ENCODE assay signal across 2 cellular contexts in the genomic region with DNA sequence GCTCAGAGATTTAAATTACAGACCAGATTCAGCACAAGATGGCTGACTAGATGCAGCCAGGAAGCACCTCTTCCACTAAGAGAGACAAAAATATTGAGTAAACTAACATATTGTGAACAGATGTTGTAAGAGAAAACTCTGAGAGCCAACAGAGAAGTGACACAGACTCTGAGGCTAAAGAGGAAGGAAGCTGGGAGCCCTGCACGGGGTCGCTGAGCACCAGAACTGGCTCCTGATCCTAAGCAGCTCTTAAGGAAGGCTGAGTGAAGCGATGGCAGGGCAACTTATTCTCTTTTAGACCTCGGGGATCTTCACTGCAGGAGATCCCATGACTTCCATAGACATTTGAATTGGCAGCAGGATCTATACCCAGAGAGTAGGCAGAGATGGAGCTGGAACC.
TF ChIP-seq lines count a peak whose summit lies in the region.

No MANE protein-coding gene starts in this region.

TF ChIP-seq in GM12878, 131 proteins besides CTCF, POLR2A, EP300 and RAD21 (continued from another document):
- TF ChIP-seq, protein P1, sequence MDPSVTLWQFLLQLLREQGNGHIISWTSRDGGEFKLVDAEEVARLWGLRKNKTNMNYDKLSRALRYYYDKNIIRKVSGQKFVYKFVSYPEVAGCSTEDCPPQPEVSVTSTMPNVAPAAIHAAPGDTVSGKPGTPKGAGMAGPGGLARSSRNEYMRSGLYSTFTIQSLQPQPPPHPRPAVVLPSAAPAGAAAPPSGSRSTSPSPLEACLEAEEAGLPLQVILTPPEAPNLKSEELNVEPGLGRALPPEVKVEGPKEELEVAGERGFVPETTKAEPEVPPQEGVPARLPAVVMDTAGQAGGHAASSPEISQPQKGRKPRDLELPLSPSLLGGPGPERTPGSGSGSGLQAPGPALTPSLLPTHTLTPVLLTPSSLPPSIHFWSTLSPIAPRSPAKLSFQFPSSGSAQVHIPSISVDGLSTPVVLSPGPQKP (IDR thresholded peaks at IDR 0.05; ENCODE audit: low read depth, low read length): no peak
- TF ChIP-seq ZNF217 (IDR thresholded peaks at IDR 0.05) (no peak), RUNX3 (IDR thresholded peaks at IDR 0.05; ENCODE audit: low read length) (no peak), TCF12 (IDR thresholded peaks at IDR 0.05; ENCODE audit: low read depth, low read length) (no peak), IRF4 (IDR thresholded peaks at IDR 0.05; ENCODE audit: low read depth, low read length) (no peak), ESRRA (IDR thresholded peaks at IDR 0.05; ENCODE audit: low read length) (no peak), KLF5 (IDR thresholded peaks at IDR 0.05; ENCODE audit: partially characterized antibody) (no peak)
TF ChIP-seq in GM12878: peak in this region for 0.

TF ChIP-seq in WTC11, 78 proteins besides CTCF, POLR2A, EP300 and RAD21 (continued from another document):
- TF ChIP-seq, protein P2, sequence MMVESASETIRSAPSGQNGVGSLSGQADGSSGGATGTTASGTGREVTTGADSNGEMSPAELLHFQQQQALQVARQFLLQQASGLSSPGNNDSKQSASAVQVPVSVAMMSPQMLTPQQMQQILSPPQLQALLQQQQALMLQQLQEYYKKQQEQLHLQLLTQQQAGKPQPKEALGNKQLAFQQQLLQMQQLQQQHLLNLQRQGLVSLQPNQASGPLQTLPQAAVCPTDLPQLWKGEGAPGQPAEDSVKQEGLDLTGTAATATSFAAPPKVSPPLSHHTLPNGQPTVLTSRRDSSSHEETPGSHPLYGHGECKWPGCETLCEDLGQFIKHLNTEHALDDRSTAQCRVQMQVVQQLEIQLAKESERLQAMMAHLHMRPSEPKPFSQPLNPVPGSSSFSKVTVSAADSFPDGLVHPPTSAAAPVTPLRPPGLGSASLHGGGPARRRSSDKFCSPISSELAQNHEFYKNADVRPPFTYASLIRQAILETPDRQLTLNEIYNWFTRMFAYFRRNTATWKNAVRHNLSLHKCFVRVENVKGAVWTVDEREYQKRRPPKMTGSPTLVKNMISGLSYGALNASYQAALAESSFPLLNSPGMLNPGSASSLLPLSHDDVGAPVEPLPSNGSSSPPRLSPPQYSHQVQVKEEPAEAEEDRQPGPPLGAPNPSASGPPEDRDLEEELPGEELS (CRISPR knock-in tag; IDR thresholded peaks at IDR 0.05): no peak
- TF ChIP-seq, protein P3, sequence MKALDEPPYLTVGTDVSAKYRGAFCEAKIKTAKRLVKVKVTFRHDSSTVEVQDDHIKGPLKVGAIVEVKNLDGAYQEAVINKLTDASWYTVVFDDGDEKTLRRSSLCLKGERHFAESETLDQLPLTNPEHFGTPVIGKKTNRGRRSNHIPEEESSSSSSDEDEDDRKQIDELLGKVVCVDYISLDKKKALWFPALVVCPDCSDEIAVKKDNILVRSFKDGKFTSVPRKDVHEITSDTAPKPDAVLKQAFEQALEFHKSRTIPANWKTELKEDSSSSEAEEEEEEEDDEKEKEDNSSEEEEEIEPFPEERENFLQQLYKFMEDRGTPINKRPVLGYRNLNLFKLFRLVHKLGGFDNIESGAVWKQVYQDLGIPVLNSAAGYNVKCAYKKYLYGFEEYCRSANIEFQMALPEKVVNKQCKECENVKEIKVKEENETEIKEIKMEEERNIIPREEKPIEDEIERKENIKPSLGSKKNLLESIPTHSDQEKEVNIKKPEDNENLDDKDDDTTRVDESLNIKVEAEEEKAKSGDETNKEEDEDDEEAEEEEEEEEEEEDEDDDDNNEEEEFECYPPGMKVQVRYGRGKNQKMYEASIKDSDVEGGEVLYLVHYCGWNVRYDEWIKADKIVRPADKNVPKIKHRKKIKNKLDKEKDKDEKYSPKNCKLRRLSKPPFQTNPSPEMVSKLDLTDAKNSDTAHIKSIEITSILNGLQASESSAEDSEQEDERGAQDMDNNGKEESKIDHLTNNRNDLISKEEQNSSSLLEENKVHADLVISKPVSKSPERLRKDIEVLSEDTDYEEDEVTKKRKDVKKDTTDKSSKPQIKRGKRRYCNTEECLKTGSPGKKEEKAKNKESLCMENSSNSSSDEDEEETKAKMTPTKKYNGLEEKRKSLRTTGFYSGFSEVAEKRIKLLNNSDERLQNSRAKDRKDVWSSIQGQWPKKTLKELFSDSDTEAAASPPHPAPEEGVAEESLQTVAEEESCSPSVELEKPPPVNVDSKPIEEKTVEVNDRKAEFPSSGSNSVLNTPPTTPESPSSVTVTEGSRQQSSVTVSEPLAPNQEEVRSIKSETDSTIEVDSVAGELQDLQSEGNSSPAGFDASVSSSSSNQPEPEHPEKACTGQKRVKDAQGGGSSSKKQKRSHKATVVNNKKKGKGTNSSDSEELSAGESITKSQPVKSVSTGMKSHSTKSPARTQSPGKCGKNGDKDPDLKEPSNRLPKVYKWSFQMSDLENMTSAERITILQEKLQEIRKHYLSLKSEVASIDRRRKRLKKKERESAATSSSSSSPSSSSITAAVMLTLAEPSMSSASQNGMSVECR (CRISPR knock-in tag; IDR thresholded peaks at IDR 0.05; ENCODE audit: borderline replicate concordance): no peak
- TF ChIP-seq, protein P4, sequence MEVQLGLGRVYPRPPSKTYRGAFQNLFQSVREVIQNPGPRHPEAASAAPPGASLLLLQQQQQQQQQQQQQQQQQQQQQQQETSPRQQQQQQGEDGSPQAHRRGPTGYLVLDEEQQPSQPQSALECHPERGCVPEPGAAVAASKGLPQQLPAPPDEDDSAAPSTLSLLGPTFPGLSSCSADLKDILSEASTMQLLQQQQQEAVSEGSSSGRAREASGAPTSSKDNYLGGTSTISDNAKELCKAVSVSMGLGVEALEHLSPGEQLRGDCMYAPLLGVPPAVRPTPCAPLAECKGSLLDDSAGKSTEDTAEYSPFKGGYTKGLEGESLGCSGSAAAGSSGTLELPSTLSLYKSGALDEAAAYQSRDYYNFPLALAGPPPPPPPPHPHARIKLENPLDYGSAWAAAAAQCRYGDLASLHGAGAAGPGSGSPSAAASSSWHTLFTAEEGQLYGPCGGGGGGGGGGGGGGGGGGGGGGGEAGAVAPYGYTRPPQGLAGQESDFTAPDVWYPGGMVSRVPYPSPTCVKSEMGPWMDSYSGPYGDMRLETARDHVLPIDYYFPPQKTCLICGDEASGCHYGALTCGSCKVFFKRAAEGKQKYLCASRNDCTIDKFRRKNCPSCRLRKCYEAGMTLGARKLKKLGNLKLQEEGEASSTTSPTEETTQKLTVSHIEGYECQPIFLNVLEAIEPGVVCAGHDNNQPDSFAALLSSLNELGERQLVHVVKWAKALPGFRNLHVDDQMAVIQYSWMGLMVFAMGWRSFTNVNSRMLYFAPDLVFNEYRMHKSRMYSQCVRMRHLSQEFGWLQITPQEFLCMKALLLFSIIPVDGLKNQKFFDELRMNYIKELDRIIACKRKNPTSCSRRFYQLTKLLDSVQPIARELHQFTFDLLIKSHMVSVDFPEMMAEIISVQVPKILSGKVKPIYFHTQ (CRISPR knock-in tag; IDR thresholded peaks at IDR 0.05): no peak
- TF ChIP-seq OVOL2 (CRISPR knock-in tag; IDR thresholded peaks at IDR 0.05; ENCODE audit: borderline replicate concordance) (no peak), ZNF423 (CRISPR knock-in tag; IDR thresholded peaks at IDR 0.05) (no peak), NFATC4 (CRISPR knock-in tag; IDR thresholded peaks at IDR 0.05) (no peak)
- TF ChIP-seq, protein P5, sequence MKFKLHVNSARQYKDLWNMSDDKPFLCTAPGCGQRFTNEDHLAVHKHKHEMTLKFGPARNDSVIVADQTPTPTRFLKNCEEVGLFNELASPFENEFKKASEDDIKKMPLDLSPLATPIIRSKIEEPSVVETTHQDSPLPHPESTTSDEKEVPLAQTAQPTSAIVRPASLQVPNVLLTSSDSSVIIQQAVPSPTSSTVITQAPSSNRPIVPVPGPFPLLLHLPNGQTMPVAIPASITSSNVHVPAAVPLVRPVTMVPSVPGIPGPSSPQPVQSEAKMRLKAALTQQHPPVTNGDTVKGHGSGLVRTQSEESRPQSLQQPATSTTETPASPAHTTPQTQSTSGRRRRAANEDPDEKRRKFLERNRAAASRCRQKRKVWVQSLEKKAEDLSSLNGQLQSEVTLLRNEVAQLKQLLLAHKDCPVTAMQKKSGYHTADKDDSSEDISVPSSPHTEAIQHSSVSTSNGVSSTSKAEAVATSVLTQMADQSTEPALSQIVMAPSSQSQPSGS (CRISPR knock-in tag; IDR thresholded peaks at IDR 0.05; ENCODE audit: borderline replicate concordance, low read depth): no peak
- TF ChIP-seq, protein P6, sequence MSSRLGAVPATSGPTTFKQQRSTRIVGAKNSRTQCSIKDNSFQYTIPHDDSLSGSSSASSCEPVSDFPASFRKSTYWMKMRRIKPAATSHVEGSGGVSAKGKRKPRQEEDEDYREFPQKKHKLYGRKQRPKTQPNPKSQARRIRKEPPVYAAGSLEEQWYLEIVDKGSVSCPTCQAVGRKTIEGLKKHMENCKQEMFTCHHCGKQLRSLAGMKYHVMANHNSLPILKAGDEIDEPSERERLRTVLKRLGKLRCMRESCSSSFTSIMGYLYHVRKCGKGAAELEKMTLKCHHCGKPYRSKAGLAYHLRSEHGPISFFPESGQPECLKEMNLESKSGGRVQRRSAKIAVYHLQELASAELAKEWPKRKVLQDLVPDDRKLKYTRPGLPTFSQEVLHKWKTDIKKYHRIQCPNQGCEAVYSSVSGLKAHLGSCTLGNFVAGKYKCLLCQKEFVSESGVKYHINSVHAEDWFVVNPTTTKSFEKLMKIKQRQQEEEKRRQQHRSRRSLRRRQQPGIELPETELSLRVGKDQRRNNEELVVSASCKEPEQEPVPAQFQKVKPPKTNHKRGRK (CRISPR knock-in tag; IDR thresholded peaks at IDR 0.05; ENCODE audit: borderline replicate concordance): no peak
- TF ChIP-seq, protein P7, sequence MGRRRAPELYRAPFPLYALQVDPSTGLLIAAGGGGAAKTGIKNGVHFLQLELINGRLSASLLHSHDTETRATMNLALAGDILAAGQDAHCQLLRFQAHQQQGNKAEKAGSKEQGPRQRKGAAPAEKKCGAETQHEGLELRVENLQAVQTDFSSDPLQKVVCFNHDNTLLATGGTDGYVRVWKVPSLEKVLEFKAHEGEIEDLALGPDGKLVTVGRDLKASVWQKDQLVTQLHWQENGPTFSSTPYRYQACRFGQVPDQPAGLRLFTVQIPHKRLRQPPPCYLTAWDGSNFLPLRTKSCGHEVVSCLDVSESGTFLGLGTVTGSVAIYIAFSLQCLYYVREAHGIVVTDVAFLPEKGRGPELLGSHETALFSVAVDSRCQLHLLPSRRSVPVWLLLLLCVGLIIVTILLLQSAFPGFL (CRISPR knock-in tag; IDR thresholded peaks at IDR 0.05; ENCODE audit: borderline replicate concordance): no peak
- TF ChIP-seq, protein P8, sequence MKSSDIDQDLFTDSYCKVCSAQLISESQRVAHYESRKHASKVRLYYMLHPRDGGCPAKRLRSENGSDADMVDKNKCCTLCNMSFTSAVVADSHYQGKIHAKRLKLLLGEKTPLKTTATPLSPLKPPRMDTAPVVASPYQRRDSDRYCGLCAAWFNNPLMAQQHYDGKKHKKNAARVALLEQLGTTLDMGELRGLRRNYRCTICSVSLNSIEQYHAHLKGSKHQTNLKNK (CRISPR knock-in tag; IDR thresholded peaks at IDR 0.05): no peak
